10 cellular contexts compared by ENCODE assay signal in genomic region chr15:90191344-90191687, GRCh38. TPM values are rescaled to one million over a fixed set of nuclear protein-coding genes. Genes with fewer than 3 reads are reported as not detected.
A peak's percentile ranks its signal among the peaks of the same experiment; 100 is the strongest.
DNase-seq lines count a peak whose midpoint lies in the region; ATAC-seq and TF ChIP-seq lines count a peak whose summit lies in the region.
"Had no signal": no experiment of that assay in that cellular context is flagged by ENCODE, and none has a peak within 500 bp of the region (broad histone marks: within the 10 kb centered on the region; RNA-seq: fewer than 3 reads in every experiment).

No MANE protein-coding gene starts in this region.

- H3K79me2 ChIP-seq in OCI-LY1 (ENCODE audit: insufficient read depth, low read length): no peaks in the 10 kb centered on the region

- H3K9me3 ChIP-seq in BLaER1 (no peaks in the 10 kb centered on the region), OCI-LY1 (ENCODE audit: low read length) (no peaks in the 10 kb centered on the region), right lobe of liver (no peaks in the 10 kb centered on the region)

- no peaks in the 10 kb centered on the region for H3K36me3 ChIP-seq in BLaER1
- H3K36me3 ChIP-seq in OCI-LY1 (ENCODE audit: insufficient read depth, low read length): no peaks in the 10 kb centered on the region
- H3K36me3 ChIP-seq in right lobe of liver: no peaks in the 10 kb centered on the region

- intact Hi-C loops in right lobe of liver (cut with DNase I) (no loop called here), head of caudate nucleus (cut with DNase I) (no loop called here)

- H3K27ac ChIP-seq in BLaER1: peak overlapping the region; percentile 98
- H3K27ac ChIP-seq in OCI-LY1 (ENCODE audit: low read depth, low read length, poor library complexity, severe bottlenecking): peak overlapping the region; percentile 99
- peak overlapping the region; percentile 50 to 71 (median 56) for H3K27ac ChIP-seq in right lobe of liver

- peak; percentile 21 for ATAC-seq in GM21381 (IDR thresholded peaks at IDR 0.05; ENCODE audit: unreplicated experiment)
- no peak for ATAC-seq in right lobe of liver
- no peak for ATAC-seq in activated naive CD4-positive, alpha-beta T cell treated with anti-CD3 and anti-CD28 coated beads, Interleukin-2, amount 50 U/mL, for 72 hours

- H4K20me1 ChIP-seq in BLaER1: no peaks in the 10 kb centered on the region
- H4K20me1 ChIP-seq in OCI-LY1 (ENCODE audit: insufficient read depth, low read length): no peaks in the 10 kb centered on the region

- H2AFZ ChIP-seq in OCI-LY1 (ENCODE audit: low read length): no peak overlapping the region

- TF ChIP-seq POLR2A in right lobe of liver (IDR thresholded peaks at IDR 0.05): no peak

- H3K36me3 Mint-ChIP-seq in activated naive CD4-positive, alpha-beta T cell treated with anti-CD3 and anti-CD28 coated beads, Interleukin-2, amount 50 U/mL, for 72 hours: no peaks in the 10 kb centered on the region

- peak overlapping the region; percentile 91 for H3K9ac ChIP-seq in BLaER1
- H3K9ac ChIP-seq in OCI-LY1 (ENCODE audit: low read length): peak overlapping the region; percentile 62

- WGBS in right lobe of liver (ENCODE audit: insufficient coverage, low coverage, low lambda C conversion rate, missing lambda C conversion rate): 57% methylated on average over 1 of the region's 3 CpGs

- H3K4me3 ChIP-seq in BLaER1 (peak overlapping the region; percentile 53), OCI-LY1 (ENCODE audit: low read depth, low read length, poor library complexity, severe bottlenecking) (peak overlapping the region; percentile 57), right lobe of liver (no peak overlapping the region)

- H3K4me2 ChIP-seq in BLaER1: peak overlapping the region; percentile 97
- H3K4me2 ChIP-seq in OCI-LY1 (ENCODE audit: low read length): peak overlapping the region; percentile 89

- H3F3A ChIP-seq in OCI-LY1 (ENCODE audit: insufficient read depth, low read length): peaks cover 4% of the 10 kb centered on the region; the same call in 1 of the 2 replicates

- H3K4me1 ChIP-seq in BLaER1 (peaks cover 90% of the 10 kb centered on the region), OCI-LY1 (ENCODE audit: insufficient read depth, low read length, severe bottlenecking) (peaks cover 71% of the 10 kb centered on the region), right lobe of liver (peaks cover 0 to 72% (median 22%) of the 10 kb centered on the region in 4 donors)

- DNase-seq in right lobe of liver (no peak), islet precursor cell (no peak), head of caudate nucleus (no peak), anterior cingulate cortex (lab: John Stamatoyannopoulos, UW) (no peak)
- no peak for DNase-seq in activated naive CD4-positive, alpha-beta T cell treated with anti-CD3 and anti-CD28 coated beads, Interleukin-2, amount 50 U/mL, for 72 hours (ENCODE audit: low spot score in 2 of 2)

- no peak overlapping the region for H3K27ac Mint-ChIP-seq in activated naive CD4-positive, alpha-beta T cell treated with anti-CD3 and anti-CD28 coated beads, Interleukin-2, amount 50 U/mL, for 72 hours

- H3K27me3 ChIP-seq in BLaER1 (no peaks in the 10 kb centered on the region), OCI-LY1 (ENCODE audit: insufficient read depth, low read length) (no peaks in the 10 kb centered on the region), right lobe of liver (no peaks in the 10 kb centered on the region)

- H3K9me2 ChIP-seq in OCI-LY1 (ENCODE audit: low read depth, low read length): no peaks in the 10 kb centered on the region

- H3K9me3 Mint-ChIP-seq in activated naive CD4-positive, alpha-beta T cell treated with anti-CD3 and anti-CD28 coated beads, Interleukin-2, amount 50 U/mL, for 72 hours: no peaks in the 10 kb centered on the region
- H3K9me3 Mint-ChIP-seq: neural crest cell had no signal

- TF ChIP-seq CTCF in OCI-LY1 (IDR thresholded peaks at IDR 0.05; ENCODE audit: low read length): no peak
- no peak for TF ChIP-seq CTCF in right lobe of liver (IDR thresholded peaks at IDR 0.05)

RNA-seq across cellular contexts. Expression of gene SEMA4B, which starts 9.8 kb away (rescaled TPM):
- total RNA-seq in right lobe of liver: 10 to 100 TPM; 17.1 to 67.7 (median 20.3) TPM
- total RNA-seq in activated naive CD4-positive, alpha-beta T cell treated with anti-CD3 and anti-CD28 coated beads, Interleukin-2, amount 50 U/mL, for 72 hours: 10 to 100 TPM in 1 of 2 donors, 1 to 10 TPM in 1; 8.9 to 19.1 TPM

RNA-seq across cellular contexts. Expression of gene CIB1, which starts 42.4 kb away (rescaled TPM):
- total RNA-seq in right lobe of liver: 10 to 100 TPM; 43.4 to 83.0 (median 51.0) TPM
- 100 to 1,000 TPM; 114 to 150 TPM for total RNA-seq in activated naive CD4-positive, alpha-beta T cell treated with anti-CD3 and anti-CD28 coated beads, Interleukin-2, amount 50 U/mL, for 72 hours

RNA-seq across cellular contexts. Expression of gene GDPGP1, which starts 42.7 kb away (rescaled TPM):
- total RNA-seq in right lobe of liver: 10 to 100 TPM in 2 of 6 experiments, 1 to 10 TPM in 4; 3.6 to 13.6 (median 7.3) TPM
- total RNA-seq in activated naive CD4-positive, alpha-beta T cell treated with anti-CD3 and anti-CD28 coated beads, Interleukin-2, amount 50 U/mL, for 72 hours: 1 to 10 TPM; 3.1 to 7.6 TPM

RNA-seq across cellular contexts. Expression of gene TTLL13, which starts 58.0 kb away (rescaled TPM):
- total RNA-seq in right lobe of liver: under 1 TPM in 2 of 6 experiments, not detected in 4; 0.13 to 0.46 TPM
- total RNA-seq in activated naive CD4-positive, alpha-beta T cell treated with anti-CD3 and anti-CD28 coated beads, Interleukin-2, amount 50 U/mL, for 72 hours: 1 to 10 TPM in 1 of 2 donors, under 1 TPM in 1; 0.49 to 1.0 TPM
- total RNA-seq: chondrocyte had no signal

Comparison
In these comparisons a context has a peak if more than half of its experiments do, and no peak if none do; other contexts are left out.
1. H3K4me3 ChIP-seq: peak in BLaER1 (single experiment) and OCI-LY1 (single experiment); none in right lobe of liver (0 of 3).
2. Peak in every context shown above with its lines, with median percentiles within 50 percentile points of each other: H3K27ac ChIP-seq.